Comparison of ENCODE assay signal across 10 cellular contexts in the genomic region with DNA sequence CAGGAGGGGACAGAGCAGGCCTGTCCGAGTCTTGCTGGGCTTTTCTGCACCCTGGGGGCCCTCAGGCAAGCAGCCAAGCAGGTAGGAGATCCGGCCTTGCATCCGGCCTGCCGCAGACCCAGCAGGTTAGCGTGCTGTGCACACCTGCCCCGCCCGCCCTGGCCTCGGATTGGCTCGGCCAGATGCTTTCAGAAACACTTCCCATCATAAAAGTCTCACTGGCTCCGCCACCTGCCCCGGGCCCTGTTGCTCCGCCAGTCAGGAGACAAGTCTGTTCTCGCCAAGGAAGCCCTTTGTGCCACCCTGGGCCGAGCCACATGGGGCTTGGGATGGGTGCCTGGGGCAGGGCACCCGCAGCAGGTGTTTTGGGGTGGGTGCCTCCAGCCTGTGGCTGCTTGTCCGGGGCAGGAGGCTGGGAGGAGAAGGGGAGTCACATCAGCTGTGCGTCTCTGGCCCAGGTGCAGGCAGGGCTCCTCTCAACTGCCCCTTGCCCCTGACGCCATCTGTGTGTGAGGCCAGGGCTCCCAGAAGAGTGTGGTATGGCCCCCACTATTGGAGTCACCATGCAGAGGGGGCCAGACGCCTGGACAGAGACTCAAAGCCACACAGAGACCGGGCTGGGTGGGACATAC.
DNase-seq lines count a peak whose midpoint lies in the region; ATAC-seq and TF ChIP-seq lines count a peak whose summit lies in the region.
"Had no signal": no experiment of that assay in that cellular context is flagged by ENCODE, and none has a peak within 500 bp of the region (broad histone marks: within the 10 kb centered on the region; RNA-seq: fewer than 3 reads in every experiment).

No MANE protein-coding gene starts in this region.

- in situ Hi-C loops in Panc1 (cut with HindIII; ENCODE audit: low pct_unique_long_range_greater_than_20kb, low sequenced_read_pairs), result no loop called here

- CTCF ChIA-PET in Panc1 (lab: Charles Lee), result interaction anchor here (0.6 kb wide), 1 partner anchor 252 kb away, joined by 12 read pairs; no protein-coding TSS in a partner anchor

- 86% methylated on average over 20 of the region's 20 CpGs for WGBS in right cardiac atrium

- no TSS peak for BruUV-seq in Panc1 (replicated peaks; lab: Mats Ljungman, UMichigan)

- no peak overlapping the region for H3K27ac ChIP-seq in Panc1 (ENCODE audit: low read length)
- H3K27ac ChIP-seq in right cardiac atrium (ENCODE audit: low read length), result no peak overlapping the region
- H3K27ac ChIP-seq in upper lobe of right lung, result no peak overlapping the region
- no peak overlapping the region for H3K27ac ChIP-seq in SJCRH30

- peaks cover 7% of the 10 kb centered on the region; the same call in 1 of the 2 replicates for H3K4me1 ChIP-seq in Panc1 (ENCODE audit: control insufficient read depth, insufficient read depth, low read length)
- no peaks in the 10 kb centered on the region for H3K4me1 ChIP-seq in right cardiac atrium (ENCODE audit: control insufficient read depth, insufficient read depth, low read length)
- H3K4me1 ChIP-seq in upper lobe of right lung, result peaks cover 17% of the 10 kb centered on the region
- H3K4me1 ChIP-seq in SJCRH30, result no peaks in the 10 kb centered on the region

- peak; percentile 62 to 91 (median 85) for DNase-seq in NCI-H1417 (lab: John Stamatoyannopoulos, UW)
- no peak for DNase-seq in NCI-H1417 treated with DMSO at 0.1 percent for 48 hours (lab: John Stamatoyannopoulos, UW)
- DNase-seq in Panc1 (ENCODE audit: low read depth, low spot score), result no peak
- peak; percentile 9 to 52 (median 35) for DNase-seq in right cardiac atrium
- DNase-seq in upper lobe of right lung, result peak; percentile 62
- DNase-seq in NCI-H2227 (lab: John Stamatoyannopoulos, UW; ENCODE audit: unreplicated experiment), result no peak
- DNase-seq in SJCRH30, result no peak
- DNase-seq: activated T-cell treated with anti-CD3 and anti-CD28 coated beads, Interleukin-2, amount 50 U/mL, for 1 hour; cortex of kidney had no signal

- H3K36me3 ChIP-seq in Panc1 (ENCODE audit: control insufficient read depth, insufficient read depth, low read length) (no peaks in the 10 kb centered on the region), upper lobe of right lung (no peaks in the 10 kb centered on the region), SJCRH30 (no peaks in the 10 kb centered on the region)

- H3K27me3 ChIP-seq in Panc1 (ENCODE audit: control insufficient read depth, insufficient read depth, low read length) (no peaks in the 10 kb centered on the region), right cardiac atrium (ENCODE audit: control insufficient read depth, insufficient read depth) (no peaks in the 10 kb centered on the region), upper lobe of right lung (no peaks in the 10 kb centered on the region), SJCRH30 (no peaks in the 10 kb centered on the region)

- TF ChIP-seq CTCF in Panc1 (IDR thresholded peaks at IDR 0.05), result no peak
- no peak for TF ChIP-seq CTCF in upper lobe of right lung (IDR thresholded peaks at IDR 0.05)

- ATAC-seq in Panc1, result 0 out of 2 replicates have a peak, but pooled peaks have one; percentile 9
- ATAC-seq in right cardiac atrium, result no peak
- ATAC-seq in upper lobe of right lung, result no peak
- no peak for ATAC-seq in HG03378 (IDR thresholded peaks at IDR 0.05; ENCODE audit: unreplicated experiment)

- POLR2A ChIA-PET in Panc1 (lab: Charles Lee), result no interaction called here

- intact Hi-C loops in Panc1 (cut with micrococcal nuclease; ENCODE audit: unreplicated experiment) (no loop called here), right cardiac atrium (cut with DNase I) (no loop called here), upper lobe of right lung (cut with DNase I) (no loop called here)

- H3K4me3 ChIP-seq in Panc1 (ENCODE audit: low read depth in 2 of 2, low read length in 2 of 2) (no peak overlapping the region), right cardiac atrium (ENCODE audit: low read length) (no peak overlapping the region), upper lobe of right lung (no peak overlapping the region), SJCRH30 (no peak overlapping the region)

- H3K9me3 ChIP-seq in Panc1 (ENCODE audit: control insufficient read depth, insufficient read depth, low read depth, low read length), result no peaks in the 10 kb centered on the region
- H3K9me3 ChIP-seq in right cardiac atrium (ENCODE audit: control insufficient read depth, low read length), result no peaks in the 10 kb centered on the region
- H3K9me3 ChIP-seq in upper lobe of right lung, result no peaks in the 10 kb centered on the region
- no peaks in the 10 kb centered on the region for H3K9me3 ChIP-seq in SJCRH30 (replicated peaks)

Comparison
In these comparisons a context has a peak if more than half of its experiments do, and no peak if none do; other contexts are left out.
1. DNase-seq: peak in NCI-H1417 (3 of 3), right cardiac atrium (3 of 3) and upper lobe of right lung (single experiment); none in NCI-H1417 treated with DMSO at 0.1 percent for 48 hours (single experiment), Panc1 (single experiment), NCI-H2227 (single experiment) and SJCRH30 (0 of 2).